Comparison of ENCODE assay signal across 8 cellular contexts in the genomic region with DNA sequence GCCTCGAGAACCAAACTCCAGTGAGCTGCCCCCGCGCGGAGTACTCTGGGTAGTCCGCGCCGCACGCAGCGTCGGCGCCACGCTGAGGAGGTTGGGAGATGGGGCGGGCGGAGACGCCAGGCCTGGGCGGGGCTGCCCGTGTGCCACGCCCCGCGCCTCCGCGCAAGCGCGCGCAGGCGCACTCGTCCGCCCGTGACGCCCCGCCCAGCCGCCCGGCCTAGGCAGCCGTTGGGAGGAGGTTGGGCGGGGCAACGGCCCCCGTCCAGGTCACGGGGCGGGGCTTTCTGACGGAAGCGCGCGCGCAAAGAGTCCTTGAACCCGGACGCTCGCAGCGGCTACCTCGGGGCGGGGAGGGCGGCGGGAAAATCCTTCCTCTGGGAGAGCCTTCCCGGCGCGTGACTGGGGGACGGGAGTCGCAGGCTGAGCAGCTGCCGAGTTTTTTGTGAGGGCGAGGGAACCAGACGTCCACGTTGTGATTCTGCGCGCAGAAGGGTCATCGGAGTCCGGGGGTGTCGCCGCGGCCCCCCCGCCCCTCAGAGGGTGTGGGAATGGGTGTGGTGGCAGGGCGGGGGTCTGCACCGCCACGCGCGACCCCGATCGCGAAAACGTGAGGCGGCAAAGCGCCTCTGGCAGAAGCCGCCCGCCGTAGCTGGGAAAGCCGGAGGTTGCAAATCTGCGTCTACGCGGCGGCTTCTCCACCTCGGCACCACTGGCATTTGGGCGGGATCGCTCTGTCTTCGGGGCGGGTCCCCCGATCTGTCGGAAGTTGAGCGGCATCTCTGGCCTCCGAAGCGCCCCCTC. TPM values are rescaled to one million over a fixed set of nuclear protein-coding genes. Genes with fewer than 3 reads are reported as not detected.
A peak's percentile ranks its signal among the peaks of the same experiment; 100 is the strongest.
DNase-seq lines count a peak whose midpoint lies in the region; ATAC-seq and TF ChIP-seq lines count a peak whose summit lies in the region.

A gene with protein sequence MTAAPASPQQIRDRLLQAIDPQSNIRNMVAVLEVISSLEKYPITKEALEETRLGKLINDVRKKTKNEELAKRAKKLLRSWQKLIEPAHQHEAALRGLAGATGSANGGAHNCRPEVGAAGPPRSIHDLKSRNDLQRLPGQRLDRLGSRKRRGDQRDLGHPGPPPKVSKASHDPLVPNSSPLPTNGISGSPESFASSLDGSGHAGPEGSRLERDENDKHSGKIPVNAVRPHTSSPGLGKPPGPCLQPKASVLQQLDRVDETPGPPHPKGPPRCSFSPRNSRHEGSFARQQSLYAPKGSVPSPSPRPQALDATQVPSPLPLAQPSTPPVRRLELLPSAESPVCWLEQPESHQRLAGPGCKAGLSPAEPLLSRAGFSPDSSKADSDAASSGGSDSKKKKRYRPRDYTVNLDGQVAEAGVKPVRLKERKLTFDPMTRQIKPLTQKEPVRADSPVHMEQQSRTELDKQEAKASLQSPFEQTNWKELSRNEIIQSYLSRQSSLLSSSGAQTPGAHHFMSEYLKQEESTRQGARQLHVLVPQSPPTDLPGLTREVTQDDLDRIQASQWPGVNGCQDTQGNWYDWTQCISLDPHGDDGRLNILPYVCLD (minus strand): TSS at position 22 of the 801 bp plus-strand sequence. CDS start 261 bp downstream, outside the sequence.

- H3K4me1 ChIP-seq in ovary (ENCODE audit: insufficient read depth), result peaks cover 8% of the 10 kb centered on the region
- H3K4me1 ChIP-seq in thyroid gland, result peaks cover 17 to 20% of the 10 kb centered on the region in 2 donors

- intact Hi-C loops in head of caudate nucleus (cut with DNase I), result loop anchor here (1.0 to 2.0 kb wide), 2 partner anchors 32 to 56 kb away; a partner anchor contains a TSS
- intact Hi-C loops in ovary (cut with DNase I), result loop anchor here in 2 of 4 donors (5.0 kb wide), 2 partner anchors 51 to 56 kb away; a partner anchor contains a TSS
- intact Hi-C loops in thyroid gland (cut with DNase I), result loop anchor here (5.0 kb wide), 1 partner anchor 56 kb away; a partner anchor contains a TSS

- H3K4me1 Mint-ChIP-seq in activated naive CD8-positive, alpha-beta T cell (ENCODE audit: low read depth), result peaks cover 42% of the 10 kb centered on the region

- H3K4me3 Mint-ChIP-seq in activated naive CD8-positive, alpha-beta T cell, result peak within 1 kb of the TSS; percentile 96

- H3K27me3 Mint-ChIP-seq in activated naive CD8-positive, alpha-beta T cell, result no peaks in the 10 kb centered on the region

- peak in 1 of 3 donors; percentile 24 for TF ChIP-seq CTCF in ovary (IDR thresholded peaks at IDR 0.05)
- peak in 1 of 6 experiments; percentile 13 for TF ChIP-seq CTCF in thyroid gland (IDR thresholded peaks at IDR 0.05)

- H3K27me3 ChIP-seq in ovary, result no peaks in the 10 kb centered on the region
- no peaks in the 10 kb centered on the region for H3K27me3 ChIP-seq in thyroid gland

- peak within 1 kb of the TSS; percentile 98 for H3K4me3 ChIP-seq in ovary
- peak within 1 kb of the TSS; percentile 92 to 99 (median 96) for H3K4me3 ChIP-seq in thyroid gland (replicated peaks in 1 of 3)

- DNase-seq in NCI-H1092 treated with DMSO at 0.1 percent for 48 hours (lab: John Stamatoyannopoulos, UW) (peak; percentile 95), SKM-1 treated with dmso at 0.1 percent for 144 hours (lab: John Stamatoyannopoulos, UW; ENCODE audit: unreplicated experiment) (peak; percentile 91), head of caudate nucleus (peak; percentile 85 to 97 (median 95)), ovary (peak; percentile 98 to 99 (median 99)), thyroid gland (peak; percentile 93 to 94)

- H3K27ac ChIP-seq in ovary, result peak within 1 kb of the TSS; percentile 84 to 94
- peak within 1 kb of the TSS; percentile 79 to 95 (median 93) for H3K27ac ChIP-seq in thyroid gland

- peak within 1 kb of the TSS; percentile 97 for H3K27ac Mint-ChIP-seq in activated naive CD8-positive, alpha-beta T cell

- TF ChIP-seq EP300 in ovary (IDR thresholded peaks at IDR 0.05), result peak; percentile 51

- H3K36me3 Mint-ChIP-seq in activated naive CD8-positive, alpha-beta T cell, result peaks cover 2% of the 10 kb centered on the region

- peak; percentile 82 for ATAC-seq in HG02610 (IDR thresholded peaks at IDR 0.05; ENCODE audit: unreplicated experiment)

- H3K9me3 ChIP-seq in ovary (no peaks in the 10 kb centered on the region), thyroid gland (no peaks in the 10 kb centered on the region)

- H3K36me3 ChIP-seq in ovary (no peaks in the 10 kb centered on the region), thyroid gland (peaks cover 6 to 8% of the 10 kb centered on the region in 2 donors)

- TF ChIP-seq POLR2A in GM10847 (IDR thresholded peaks at IDR 0.05; ENCODE audit: extremely low read depth, insufficient read length) (peak; percentile 93), ovary (IDR thresholded peaks at IDR 0.05) (peak; percentile 63), thyroid gland (IDR thresholded peaks at IDR 0.05) (peak in 1 of 2 donors; percentile 85)

- no peaks in the 10 kb centered on the region for H3K9me3 Mint-ChIP-seq in activated naive CD8-positive, alpha-beta T cell (ENCODE audit: low read depth)

- WGBS in ovary, 3 donors, result 0 to 1% (median 1%) methylated on average over 30 to 98 of the region's 98 CpGs
- 0% methylated on average over 13 to 16 of the region's 98 CpGs for WGBS in thyroid gland, 2 donors

RNA-seq across cellular contexts. Expression of the gene that starts here (rescaled TPM):
- total RNA-seq in ovary (10 to 100 TPM; 10.3 to 13.2 (median 11.6) TPM), thyroid gland (10 to 100 TPM in 1 of 4 donors, 1 to 10 TPM in 3; 4.4 to 12.9 (median 8.4) TPM)
- 1 to 10 TPM; 3.0 to 7.3 TPM for polyA plus RNA-seq in ovary

Comparison
In these comparisons a context has a peak if more than half of its experiments do, and no peak if none do; other contexts are left out.
1. Peak in every context shown above with its lines: DNase-seq, ATAC-seq, H3K4me3 ChIP-seq and H3K27ac ChIP-seq.